Comparison of ENCODE assay signal across 14 cellular contexts in the genomic region with DNA sequence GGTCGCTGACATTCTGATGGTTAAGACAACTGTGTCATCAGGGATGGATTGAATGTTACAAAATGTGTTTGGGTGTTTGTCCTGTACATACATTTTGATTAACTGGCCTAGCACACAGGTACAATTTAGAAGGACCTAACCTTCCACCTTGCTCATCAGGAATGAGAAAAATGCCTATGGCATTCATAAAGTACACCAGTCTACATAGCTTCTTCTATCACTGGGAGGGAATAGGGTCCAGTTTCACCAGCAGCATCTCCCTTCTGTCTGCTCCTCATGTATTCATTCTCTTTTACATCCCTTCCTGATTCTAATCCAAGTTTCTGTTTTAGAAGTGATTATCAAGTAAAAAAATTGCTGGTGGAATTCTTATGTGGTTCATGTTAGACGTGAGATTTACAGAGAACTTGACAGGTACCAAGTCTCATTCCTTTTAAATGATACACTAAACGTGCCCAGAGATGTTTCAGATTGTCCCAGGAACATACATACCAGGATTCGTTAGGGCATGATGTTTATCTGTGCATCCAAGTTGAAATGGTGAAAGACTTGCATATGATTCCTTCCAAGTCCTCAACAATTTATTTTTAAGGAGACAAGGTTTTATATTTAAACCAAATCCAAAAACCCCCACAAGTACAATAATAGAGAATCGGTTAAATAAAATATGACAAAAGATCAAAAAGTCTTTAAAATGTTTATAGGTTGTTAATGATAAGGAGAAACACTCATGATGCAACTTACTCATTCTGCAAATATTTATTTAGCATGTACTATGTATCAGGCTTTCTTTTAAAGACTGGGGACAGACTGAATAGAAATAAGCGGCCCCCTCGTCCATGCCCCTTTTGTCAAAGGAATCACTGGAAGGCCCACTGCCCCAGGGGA.
"Had no signal": no experiment of that assay in that cellular context is flagged by ENCODE, and none has a peak within 500 bp of the region (broad histone marks: within the 10 kb centered on the region; RNA-seq: fewer than 3 reads in every experiment).

No MANE protein-coding gene starts in this region.

- H3K36me3 ChIP-seq: adrenal gland, stomach, thoracic aorta, vagina had no signal

- ATAC-seq: left colon; mucosa of descending colon; naive thymus-derived CD8-positive, alpha-beta T cell had no signal

- H3K27ac ChIP-seq: adrenal gland, stomach, thoracic aorta, vagina had no signal

- H3K27me3 ChIP-seq: stomach, vagina had no signal

- H3K4me1 ChIP-seq: adrenal gland, stomach, vagina had no signal

- H3K9me3 ChIP-seq: adrenal gland, mucosa of descending colon, thoracic aorta, vagina had no signal

- DNase-seq: activated CD4-positive, alpha-beta T cell treated with anti-CD3 and anti-CD28 coated beads, Interleukin-2, amount 50 U/mL, for 1 hour; activated naive CD4-positive, alpha-beta T cell treated with anti-CD3 and anti-CD28 coated beads, Interleukin-2, amount 10 ng/mL, durations not matched to agents 7 days and 5 days; activated T-cell treated with anti-CD3 and anti-CD28 coated beads for 4 hours; adrenal gland; effector memory CD4-positive, alpha-beta T cell; glutamatergic neuron; immature natural killer cell; left colon; mucosa of descending colon; naive thymus-derived CD8-positive, alpha-beta T cell; posterior cingulate gyrus; stomach had no signal

- H3K4me3 ChIP-seq: adrenal gland, mucosa of descending colon, stomach, thoracic aorta, vagina had no signal
